Comparison of ENCODE assay signal across 8 cellular contexts in genomic region chr1:23792151-23792945, GRCh38. TPM values are rescaled to one million over a fixed set of nuclear protein-coding genes. Genes with fewer than 3 reads are reported as not detected.
DNase-seq lines count a peak whose midpoint lies in the region; ATAC-seq and TF ChIP-seq lines count a peak whose summit lies in the region.

No MANE protein-coding gene starts in this region.

- H3K9me3 Mint-ChIP-seq in stimulated activated naive CD8-positive, alpha-beta T cell treated with anti-CD3 and anti-CD28 coated beads, Interleukin-15, Interleukin-2, amounts not matched to agents 100 ng/mL and 50 ng/mL, for 24 hours = no peaks in the 10 kb centered on the region
- no peaks in the 10 kb centered on the region for H3K9me3 Mint-ChIP-seq in MCF 10A (ENCODE audit: unreplicated experiment)

- intact Hi-C loops in MCF 10A (cut with micrococcal nuclease) (no loop called here), vagina (cut with DNase I) (loop anchor here (10.0 kb wide), 1 partner anchor 72 kb away; the partner anchor contains the start of gene FUCA1)

- no peak overlapping the region for H2BK5ac ChIP-seq in mesendoderm (ENCODE audit: low read length)

- no TSS peak for BruUV-seq in MCF 10A (replicated peaks; lab: Mats Ljungman, UMichigan)

- H3K18ac ChIP-seq in mesendoderm (ENCODE audit: low read length) = no peak overlapping the region

- peak overlapping the region; percentile 78 for H3K9ac ChIP-seq in mesendoderm (ENCODE audit: low read length)

- no CpG with 5 or more reads among the region's 19 CpGs for WGBS in mesendoderm (ENCODE audit: extremely low coverage, insufficient coverage, low lambda C conversion rate)

- H3K27me3 ChIP-seq in mesendoderm (ENCODE audit: insufficient read depth, low read length, poor library complexity) = no peaks in the 10 kb centered on the region
- no peaks in the 10 kb centered on the region for H3K27me3 ChIP-seq in vagina

- peaks cover 2% of the 10 kb centered on the region for H3K36me3 ChIP-seq in mesendoderm (ENCODE audit: control insufficient read depth, insufficient read depth, low read length)
- H3K36me3 ChIP-seq in vagina = peaks cover 0 to 25% of the 10 kb centered on the region in 2 donors

- no peak overlapping the region for H3K23ac ChIP-seq in mesendoderm (ENCODE audit: low read length)

- ATAC-seq in stimulated activated naive CD8-positive, alpha-beta T cell treated with anti-CD3 and anti-CD28 coated beads, Interleukin-15, Interleukin-2, amounts not matched to agents 100 U/mL and 50 U/mL, for 24 hours = no peak
- no peak for ATAC-seq in GM21390 (IDR thresholded peaks at IDR 0.05; ENCODE audit: unreplicated experiment)
- ATAC-seq in HG03571 (IDR thresholded peaks at IDR 0.05; ENCODE audit: unreplicated experiment) = no peak

- TF ChIP-seq CTCF in MCF 10A (IDR thresholded peaks at IDR 0.05; ENCODE audit: unreplicated experiment) (no peak), vagina (IDR thresholded peaks at IDR 0.05) (no peak)

- H3K4ac ChIP-seq in mesendoderm (ENCODE audit: low read depth, low read length) = peak overlapping the region; percentile 19

- H4K5ac ChIP-seq in mesendoderm (ENCODE audit: low read length) = no peak overlapping the region

- no peak for DNase-seq in stimulated activated naive CD8-positive, alpha-beta T cell treated with anti-CD3 and anti-CD28 coated beads, Interleukin-15, Interleukin-2, amounts not matched to agents 100 U/mL and 50 U/mL, for 24 hours
- no peak for DNase-seq in MCF 10A (ENCODE audit: unreplicated experiment)
- DNase-seq in mesendoderm = no peak
- DNase-seq in vagina (ENCODE audit: extremely low spot score in 2 of 2) = no peak
- DNase-seq in T1000 (lab: John Stamatoyannopoulos, UW) = no peak

- H3K27ac ChIP-seq in mesendoderm (ENCODE audit: low read depth, low read length) (no peak overlapping the region), vagina (peak overlapping the region; percentile 83)

- peaks cover 3% of the 10 kb centered on the region for H3K79me1 ChIP-seq in mesendoderm (ENCODE audit: low read length)

- H3K4me3 ChIP-seq in mesendoderm (ENCODE audit: low read length) (peak overlapping the region; percentile 18), vagina (peak overlapping the region; percentile 86 to 88)

- H3K27me3 Mint-ChIP-seq in stimulated activated naive CD8-positive, alpha-beta T cell treated with anti-CD3 and anti-CD28 coated beads, Interleukin-15, Interleukin-2, amounts not matched to agents 100 ng/mL and 50 ng/mL, for 24 hours = no peaks in the 10 kb centered on the region
- no peaks in the 10 kb centered on the region for H3K27me3 Mint-ChIP-seq in MCF 10A (ENCODE audit: insufficient read depth, unreplicated experiment)

- peak overlapping the region; percentile 98 for H3K4me3 Mint-ChIP-seq in stimulated activated naive CD8-positive, alpha-beta T cell treated with anti-CD3 and anti-CD28 coated beads, Interleukin-15, Interleukin-2, amounts not matched to agents 100 ng/mL and 50 ng/mL, for 24 hours
- H3K4me3 Mint-ChIP-seq in MCF 10A (ENCODE audit: unreplicated experiment) = peak overlapping the region; percentile 100

- H2BK120ac ChIP-seq in mesendoderm (ENCODE audit: low read depth, low read length) = no peak overlapping the region

- H3K4me1 ChIP-seq in mesendoderm (ENCODE audit: control insufficient read depth, low read depth, low read length) = peaks cover 4% of the 10 kb centered on the region
- peaks cover 33% of the 10 kb centered on the region for H3K4me1 ChIP-seq in vagina

- H3K36me3 Mint-ChIP-seq in stimulated activated naive CD8-positive, alpha-beta T cell treated with anti-CD3 and anti-CD28 coated beads, Interleukin-15, Interleukin-2, amounts not matched to agents 100 ng/mL and 50 ng/mL, for 24 hours (ENCODE audit: low read depth) = peaks cover 23% of the 10 kb centered on the region
- peaks cover 74% of the 10 kb centered on the region for H3K36me3 Mint-ChIP-seq in MCF 10A (ENCODE audit: insufficient read depth, unreplicated experiment)

- H3K79me2 ChIP-seq in mesendoderm (ENCODE audit: control insufficient read depth, insufficient read depth, low read length) = peaks cover 18% of the 10 kb centered on the region

- POLR2A ChIA-PET in MCF 10A (lab: Yijun Ruan, JAX) = interaction anchor here (0.6 to 17.8 kb wide), 14 partner anchors 8 to 420 kb away, joined by 3 to 395 read pairs (median 5); partner anchors contain the start of genes ELOA, GALE, HMGCL and PITHD1

- no peak overlapping the region for H2AK5ac ChIP-seq in mesendoderm (ENCODE audit: low read length)

- CTCF ChIA-PET in MCF 10A (lab: Yijun Ruan, JAX) = interaction anchor here (0.6 to 1.7 kb wide), 5 partner anchors 9 to 124 kb away, joined by 3 to 7 read pairs (median 5); no protein-coding TSS in a partner anchor

- H2BK15ac ChIP-seq in mesendoderm (replicated peaks; ENCODE audit: low read depth) = no peak overlapping the region

- peak overlapping the region; percentile 95 for H3K27ac Mint-ChIP-seq in stimulated activated naive CD8-positive, alpha-beta T cell treated with anti-CD3 and anti-CD28 coated beads, Interleukin-15, Interleukin-2, amounts not matched to agents 100 ng/mL and 50 ng/mL, for 24 hours
- peak overlapping the region; percentile 94 for H3K27ac Mint-ChIP-seq in MCF 10A (ENCODE audit: low read depth, unreplicated experiment)

- peak overlapping the region; percentile 39 for H3K4me2 ChIP-seq in mesendoderm (ENCODE audit: low read length)

- H3K56ac ChIP-seq in mesendoderm (ENCODE audit: low read length) = peak overlapping the region; percentile 66

- no peak overlapping the region for H4K8ac ChIP-seq in mesendoderm (ENCODE audit: low read depth, low read length)

- no peak for TF ChIP-seq POLR2A in vagina (IDR thresholded peaks at IDR 0.05)

- peaks cover 28% of the 10 kb centered on the region for H3K4me1 Mint-ChIP-seq in stimulated activated naive CD8-positive, alpha-beta T cell treated with anti-CD3 and anti-CD28 coated beads, Interleukin-15, Interleukin-2, amounts not matched to agents 100 ng/mL and 50 ng/mL, for 24 hours (ENCODE audit: low read depth)
- peaks cover 23% of the 10 kb centered on the region for H3K4me1 Mint-ChIP-seq in MCF 10A (ENCODE audit: insufficient read depth, unreplicated experiment)

- H3K9me3 ChIP-seq in vagina = no peaks in the 10 kb centered on the region

RNA-seq across cellular contexts. Expression of gene LYPLA2, which starts 1.4 kb away (rescaled TPM):
- 27.8 and 35.7 TPM in 2 replicates for total RNA-seq in MCF 10A (2022)
- polyA plus RNA-seq in mesendoderm (2013, experiment 1 of 2) = 107 TPM
- polyA plus RNA-seq in mesendoderm (2013, experiment 2 of 2) = 108 TPM
- total RNA-seq in vagina = 56.2 TPM

RNA-seq across cellular contexts. Expression of gene GALE, which starts 8.2 kb away (rescaled TPM):
- total RNA-seq in MCF 10A (2022) (112 and 143 TPM in 2 replicates), vagina (12.3 TPM)
- polyA plus RNA-seq in mesendoderm (2013, experiment 1 of 2) = 19.1 TPM
- 20.7 TPM for polyA plus RNA-seq in mesendoderm (2013, experiment 2 of 2)

RNA-seq across cellular contexts. Expression of gene PITHD1, which starts 14.1 kb away (rescaled TPM):
- total RNA-seq in MCF 10A (2022) (37.7 and 37.8 TPM in 2 replicates), vagina (63.6 TPM)
- polyA plus RNA-seq in mesendoderm (2013, experiment 1 of 2) = 34.0 TPM
- 34.8 TPM for polyA plus RNA-seq in mesendoderm (2013, experiment 2 of 2)

RNA-seq across cellular contexts. Expression of gene HMGCL, which starts 32.9 kb away (rescaled TPM):
- 30.4 and 39.3 TPM in 2 replicates for total RNA-seq in MCF 10A (2022)
- polyA plus RNA-seq in mesendoderm (2013, experiment 1 of 2) = 3.7 TPM
- polyA plus RNA-seq in mesendoderm (2013, experiment 2 of 2) = 3.7 TPM
- total RNA-seq in vagina = 25.3 TPM

RNA-seq across cellular contexts. Expression of gene ELOA, which starts 49.1 kb away (rescaled TPM):
- total RNA-seq in MCF 10A (2022) (68.3 and 69.1 TPM in 2 replicates), vagina (25.5 TPM)
- polyA plus RNA-seq in mesendoderm (2013, experiment 1 of 2) = 50.4 TPM
- 51.3 TPM for polyA plus RNA-seq in mesendoderm (2013, experiment 2 of 2)
